In genomic region chr1:56070601-56071000, GRCh38 we compare ENCODE assay signal across 24 cellular contexts.
A peak's percentile ranks its signal among the peaks of the same experiment; 100 is the strongest.
DNase-seq lines count a peak whose midpoint lies in the region; ATAC-seq and TF ChIP-seq lines count a peak whose summit lies in the region.
"Had no signal": no experiment of that assay in that cellular context is flagged by ENCODE, and none has a peak within 500 bp of the region (broad histone marks: within the 10 kb centered on the region; RNA-seq: fewer than 3 reads in every experiment).

No MANE protein-coding gene starts in this region.

- H3K9me3 Mint-ChIP-seq in activated naive CD4-positive, alpha-beta T cell treated with anti-CD3 and anti-CD28 coated beads for 36 hours, result peaks cover 3% of the 10 kb centered on the region

- peak; percentile 64 for DNase-seq in GM23248
- peak; percentile 27 for DNase-seq in RPMI7951 (ENCODE audit: low read depth)
- peak; percentile 95 for DNase-seq in fibroblast of mammary gland (ENCODE audit: low read depth)
- peak; percentile 86 for DNase-seq in stromal cell of bone marrow (ENCODE audit: low read depth)
- no peak for DNase-seq in GOT3 (lab: John Stamatoyannopoulos, UW)
- DNase-seq in activated naive CD4-positive, alpha-beta T cell treated with anti-CD3 and anti-CD28 coated beads for 36 hours, result no peak
- DNase-seq: activated CD4-positive, CD25-positive, alpha-beta regulatory T cell treated with anti-CD3 and anti-CD28 coated beads, Interleukin-2, amount 50 U/mL, for 72 hours; activated CD8-positive, alpha-beta T cell treated with anti-CD3 and anti-CD28 coated beads, Interleukin-2, amount 10 ng/mL, durations not matched to agents 7 days and 5 days; activated gamma-delta T cell treated with Interleukin-2 at 50 U/mL for 16 hours; activated T-cell treated with anti-CD3 and anti-CD28 coated beads, Interleukin-2, amount 50 U/mL, for 1 hour; amniotic stem cell; caudate nucleus; dorsolateral prefrontal cortex; H7; KBM-7; lower lobe of right lung; NCI-H748 treated with DMSO at 0.1 percent for 48 hours; psoas muscle; Right ventricle myocardium superior; small intestine; stimulated activated naive CD4-positive, alpha-beta T cell had no signal

- H3K4me3 ChIP-seq in GM23248 (no peak overlapping the region), fibroblast of mammary gland (ENCODE audit: control insufficient read depth, low read depth, low read length) (no peak overlapping the region)
- H3K4me3 ChIP-seq: dorsolateral prefrontal cortex, gastroesophageal sphincter, lower lobe of right lung, psoas muscle had no signal

- H3K36me3 ChIP-seq in GM23248 (ENCODE audit: low read depth), result no peaks in the 10 kb centered on the region
- H3K36me3 ChIP-seq: gastroesophageal sphincter, lower lobe of right lung had no signal

- H3K36me3 Mint-ChIP-seq in activated naive CD4-positive, alpha-beta T cell treated with anti-CD3 and anti-CD28 coated beads for 36 hours (ENCODE audit: low read depth), result no peaks in the 10 kb centered on the region

- no peak for TF ChIP-seq CTCF in fibroblast of mammary gland (conservative IDR thresholded peaks at IDR 0.05; ENCODE audit: control insufficient read depth, insufficient read depth, low read depth, low read length)

- no peak for ATAC-seq in GM18909 (IDR thresholded peaks at IDR 0.05; ENCODE audit: poor library complexity, unreplicated experiment)
- ATAC-seq: activated CD8-positive, alpha-beta T cell treated with anti-CD3 and anti-CD28 coated beads, Interleukin-2, amount 10 ng/mL, durations not matched to agents 7 days and 5 days; gastroesophageal sphincter; lower lobe of right lung; psoas muscle had no signal

- no peaks in the 10 kb centered on the region for H4K20me1 ChIP-seq in GM23248 (ENCODE audit: insufficient read depth)

- no peaks in the 10 kb centered on the region for H3K9me3 ChIP-seq in GM23248 (ENCODE audit: low read depth)
- H3K9me3 ChIP-seq: gastroesophageal sphincter, lower lobe of right lung, psoas muscle had no signal

- H3K27me3 Mint-ChIP-seq in activated naive CD4-positive, alpha-beta T cell treated with anti-CD3 and anti-CD28 coated beads for 36 hours (ENCODE audit: low read depth), result no peaks in the 10 kb centered on the region

- no peak overlapping the region for H3K27ac ChIP-seq in GM23248
- H3K27ac ChIP-seq: gastroesophageal sphincter, lower lobe of right lung, psoas muscle had no signal

- in situ Hi-C loops in GM23248 (cut with MboI), result no loop called here

- H3K27ac Mint-ChIP-seq in activated naive CD4-positive, alpha-beta T cell treated with anti-CD3 and anti-CD28 coated beads for 36 hours, result no peak overlapping the region
- H3K27ac Mint-ChIP-seq: activated CD8-positive, alpha-beta T cell treated with anti-CD3 and anti-CD28 coated beads, Interleukin-2, amount 10 ng/mL, durations not matched to agents 7 days and 5 days; B cell had no signal

- no peak overlapping the region for H3K9ac ChIP-seq in GM23248

- no peak overlapping the region for H2AFZ ChIP-seq in GM23248

- H3K4me1 ChIP-seq in GM23248 (ENCODE audit: insufficient read depth), result peaks cover 52% of the 10 kb centered on the region

- intact Hi-C loops in activated naive CD4-positive, alpha-beta T cell treated with anti-CD3 and anti-CD28 coated beads for 36 hours (cut with micrococcal nuclease), result no loop called here

- H3K4me2 ChIP-seq in GM23248 (ENCODE audit: unreplicated experiment), result no peak overlapping the region

- H3F3A ChIP-seq in GM23248 (ENCODE audit: insufficient read depth), result peaks cover 21% of the 10 kb centered on the region; the same call in 1 of the 2 replicates

- H3K4me3 Mint-ChIP-seq in activated naive CD4-positive, alpha-beta T cell treated with anti-CD3 and anti-CD28 coated beads for 36 hours, result no peak overlapping the region
- H3K4me3 Mint-ChIP-seq: activated CD8-positive, alpha-beta T cell treated with anti-CD3 and anti-CD28 coated beads, Interleukin-2, amount 10 ng/mL, durations not matched to agents 7 days and 5 days; B cell had no signal

- CTCF ChIA-PET in activated naive CD4-positive, alpha-beta T cell treated with anti-CD3 and anti-CD28 coated beads for 36 hours (lab: Charles Lee), result no interaction called here

- no peaks in the 10 kb centered on the region for H3K4me1 Mint-ChIP-seq in activated naive CD4-positive, alpha-beta T cell treated with anti-CD3 and anti-CD28 coated beads for 36 hours (ENCODE audit: low read depth)
- H3K4me1 Mint-ChIP-seq: B cell had no signal

- no peaks in the 10 kb centered on the region for H3K9me2 ChIP-seq in GM23248 (ENCODE audit: insufficient read depth)

- no peaks in the 10 kb centered on the region for H3K79me2 ChIP-seq in GM23248 (ENCODE audit: insufficient read depth)

- WGBS in GM23248 (ENCODE audit: low coverage in 1 of 2, low lambda C conversion rate in 2 of 2, missing lambda C conversion rate in 2 of 2), 2 experiments, result 95 to 100% methylated on average over 1 of the region's 1 CpG

- no peaks in the 10 kb centered on the region for H3K27me3 ChIP-seq in GM23248 (replicated peaks; ENCODE audit: insufficient read depth)
- H3K27me3 ChIP-seq: gastroesophageal sphincter had no signal

Comparison
In these comparisons a context has a peak if more than half of its experiments do, and no peak if none do; other contexts are left out.
1. DNase-seq: peak in GM23248 (single experiment), RPMI7951 (single experiment), fibroblast of mammary gland (single experiment) and stromal cell of bone marrow (single experiment); none in GOT3 (single experiment) and activated naive CD4-positive, alpha-beta T cell treated with anti-CD3 and anti-CD28 coated beads for 36 hours (single experiment).